Comparison of ENCODE assay signal across 2 cellular contexts in genomic region chr5:6727231-6727630, GRCh38.
TF ChIP-seq lines count a peak whose summit lies in the region.

No MANE protein-coding gene starts in this region.

TF ChIP-seq in GM12878, 131 proteins besides CTCF, POLR2A, EP300 and RAD21:
- TF ChIP-seq SIN3A (IDR thresholded peaks at IDR 0.05; ENCODE audit: low read depth, low read length) (no peak), ZNF687 (IDR thresholded peaks at IDR 0.05) (no peak), USF1 (IDR thresholded peaks at IDR 0.05; ENCODE audit: borderline replicate concordance, extremely low read length, insufficient read depth, low read depth, low read length) (no peak), MEF2A (IDR thresholded peaks at IDR 0.05; ENCODE audit: insufficient read depth, low read depth, low read length) (no peak), RCOR1 (conservative IDR thresholded peaks at IDR 0.05; ENCODE audit: low read depth, low read length) (no peak), RB1 (IDR thresholded peaks at IDR 0.05; ENCODE audit: borderline replicate concordance) (no peak), IKZF1 (conservative IDR thresholded peaks at IDR 0.05) (no peak), USF2 (IDR thresholded peaks at IDR 0.05; ENCODE audit: borderline replicate concordance, low read depth, low read length) (no peak), ZBTB4 (CRISPR knock-in tag; IDR thresholded peaks at IDR 0.05) (no peak), GATAD2B (conservative IDR thresholded peaks at IDR 0.05; ENCODE audit: low read depth) (no peak), MEF2B (IDR thresholded peaks at IDR 0.05; ENCODE audit: partially characterized antibody, poor library complexity, severe bottlenecking) (no peak), KDM1A (IDR thresholded peaks at IDR 0.05; ENCODE audit: borderline replicate concordance) (no peak)

TF ChIP-seq in HepG2, 621 proteins besides CTCF, POLR2A, EP300 and RAD21:
- TF ChIP-seq ZNF570 (CRISPR knock-in tag; IDR thresholded peaks at IDR 0.05; ENCODE audit: borderline replicate concordance) (no peak), ZNF329 (CRISPR knock-in tag; IDR thresholded peaks at IDR 0.05; ENCODE audit: low read depth) (no peak), USF2 (IDR thresholded peaks at IDR 0.05; ENCODE audit: low read depth, low read length) (no peak), USF2 (CRISPR knock-in tag; IDR thresholded peaks at IDR 0.05; ENCODE audit: borderline replicate concordance) (no peak), ZBTB37 (CRISPR knock-in tag; IDR thresholded peaks at IDR 0.05) (no peak), SYNCRIP (IDR thresholded peaks at IDR 0.05; ENCODE audit: insufficient read depth, low read depth, low read length) (no peak), ZNF720 (CRISPR knock-in tag; IDR thresholded peaks at IDR 0.05) (no peak), KDM4B (CRISPR knock-in tag; IDR thresholded peaks at IDR 0.05) (no peak), HNF4G (IDR thresholded peaks at IDR 0.05; ENCODE audit: borderline replicate concordance, low read depth, low read length) (no peak), HNF4G (CRISPR knock-in tag; IDR thresholded peaks at IDR 0.05; ENCODE audit: borderline replicate concordance, low read depth) (no peak), NPAS2 (CRISPR knock-in tag; IDR thresholded peaks at IDR 0.05; ENCODE audit: borderline replicate concordance) (no peak)
